In the genomic region with DNA sequence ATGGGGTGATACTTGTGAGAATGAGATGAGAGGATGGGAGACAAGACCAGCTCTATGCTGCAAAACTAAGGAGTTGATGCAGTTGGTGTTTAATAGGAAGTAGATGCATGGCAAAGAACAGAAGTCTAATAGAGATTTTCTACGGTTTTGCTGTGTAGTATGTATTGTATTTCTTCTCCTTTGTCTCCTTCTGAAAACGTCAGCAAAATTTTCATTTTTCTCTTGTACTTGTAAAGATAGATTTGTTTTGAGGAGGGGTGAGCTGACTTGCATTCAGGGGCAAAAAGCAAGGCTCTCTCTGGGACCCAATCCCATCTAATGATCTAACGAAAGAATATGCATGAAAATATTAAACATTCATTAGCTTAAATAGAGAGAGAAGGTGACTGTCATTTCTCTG, we compare ENCODE assay signal across 27 cellular contexts.
"Had no signal": no experiment of that assay in that cellular context is flagged by ENCODE, and none has a peak within 500 bp of the region (broad histone marks: within the 10 kb centered on the region; RNA-seq: fewer than 3 reads in every experiment).

No MANE protein-coding gene starts in this region.

- ATAC-seq: natural killer cell; psoas muscle; right cardiac atrium; sciatic nerve; stimulated activated memory B cell treated with anti-CD40 and anti-IgM and Interleukin-4, amounts not matched to agents 10 μg/mL and 1 μg/mL and 100 μg/mL, for 72 hours; stimulated activated naive CD8-positive, alpha-beta T cell treated with anti-CD3 and anti-CD28 coated beads, Interleukin-15, amount 100 ng/mL, for 72 hours; stimulated activated naive CD8-positive, alpha-beta T cell treated with anti-CD3 and anti-CD28 coated beads, Interleukin-15, Interleukin-2, amounts not matched to agents 100 U/mL and 50 U/mL, for 24 hours; upper lobe of right lung had no signal

- H3K36me3 ChIP-seq: neural progenitor cell, ovary, spleen, suprapubic skin, tibial artery, transverse colon, upper lobe of right lung, uterus had no signal

- DNase-seq: natural killer cell; occipital lobe; ovary; psoas muscle; right cardiac atrium; spleen; stimulated activated CD4-positive, alpha-beta T cell treated with anti-CD3 and anti-CD28 coated beads, Interleukin-12 subunit alpha, Interleukin-12 subunit beta, amount 100 ng/mL, for 4 hours; stimulated activated CD4-positive, alpha-beta T cell treated with anti-CD3 and anti-CD28 coated beads, Interleukin-1b, Interleukin-23, amount 100 ng/mL, for 48 hours; stimulated activated CD4-positive, alpha-beta T cell treated with anti-CD3 and anti-CD28 coated beads, Interleukin-4, amount 100 ng/mL, for 1 hour; stimulated activated CD4-positive, alpha-beta T cell treated with anti-CD3 and anti-CD28 coated beads, Interleukin-4, amount 100 ng/mL, for 4 hours; stimulated activated CD8-positive, alpha-beta memory T cell treated with anti-CD3 and anti-CD28 coated beads, Interleukin-4, amount 100 ng/mL, for 48 hours; stimulated activated naive CD4-positive, alpha-beta T cell; stimulated activated naive CD8-positive, alpha-beta T cell treated with anti-CD3 and anti-CD28 coated beads, Interleukin-15, amount 100 ng/mL, for 72 hours; stimulated activated naive CD8-positive, alpha-beta T cell treated with anti-CD3 and anti-CD28 coated beads, Interleukin-15, Interleukin-2, amounts not matched to agents 100 U/mL and 50 U/mL, for 24 hours; substantia nigra; testis; tibial artery; transverse colon; upper lobe of right lung; uterus had no signal

- H3K4me1 ChIP-seq: parathyroid adenoma, psoas muscle, spleen, suprapubic skin, testis, tibial artery, transverse colon, upper lobe of right lung, uterus had no signal

- H3K9ac ChIP-seq: neural progenitor cell, parathyroid adenoma had no signal

- H3K4me2 ChIP-seq: neural progenitor cell, smooth muscle cell had no signal

- H3K27ac ChIP-seq: neural progenitor cell, ovary, parathyroid adenoma, psoas muscle, skin epidermis, spleen, suprapubic skin, testis, tibial artery, transverse colon, upper lobe of right lung, uterus had no signal

- H2AFZ ChIP-seq: neural progenitor cell, parathyroid adenoma had no signal

- H3K4me3 ChIP-seq: neural progenitor cell, ovary, psoas muscle, skin epidermis, smooth muscle cell, spleen, suprapubic skin, testis, tibial artery, transverse colon, upper lobe of right lung, uterus had no signal

- H3K9me3 ChIP-seq: ovary, psoas muscle, spleen, suprapubic skin, testis, tibial artery, transverse colon, upper lobe of right lung, uterus had no signal

- H3K79me2 ChIP-seq: parathyroid adenoma had no signal

- H3K27me3 ChIP-seq: neural progenitor cell, ovary, spleen, suprapubic skin, testis, tibial artery, transverse colon, upper lobe of right lung, uterus had no signal
